ENCODE assay signal across 8 cellular contexts in the genomic region with DNA sequence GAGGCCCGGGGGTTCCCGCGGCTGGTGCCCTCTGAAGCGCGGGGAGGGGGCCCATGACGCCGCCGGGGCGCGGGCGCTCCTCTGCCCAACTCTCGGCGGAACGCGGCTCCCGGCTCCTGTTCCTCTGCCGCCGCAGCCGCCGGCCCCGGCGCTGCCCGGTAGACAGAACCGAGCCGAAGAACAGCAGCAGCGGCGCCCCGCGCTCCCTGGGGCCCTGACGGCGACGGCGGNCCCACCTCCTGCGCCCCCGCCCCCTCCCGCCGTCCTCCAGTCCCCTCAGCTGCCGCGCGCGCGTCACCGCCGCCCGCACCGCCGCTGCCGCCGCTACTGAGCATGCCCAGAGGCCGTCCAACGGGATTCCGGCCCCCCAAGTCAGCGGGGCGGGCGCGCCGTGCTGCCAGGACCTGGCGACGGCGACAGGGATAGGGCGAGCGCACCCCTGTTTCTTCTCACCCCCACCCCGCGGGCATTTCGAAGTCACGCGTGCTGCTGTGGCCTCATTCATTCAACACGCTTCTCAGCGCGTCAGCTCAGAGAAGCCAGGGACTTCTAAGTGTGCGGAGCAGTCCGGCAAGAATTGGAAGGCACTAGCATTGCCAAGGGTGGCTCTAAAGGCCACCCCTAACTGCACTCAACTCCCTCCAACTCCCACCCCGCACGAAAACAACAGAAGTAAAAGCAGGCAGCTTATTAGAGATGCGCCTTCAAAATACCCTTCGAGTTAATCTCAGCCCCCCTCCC. TPM values are rescaled to one million over a fixed set of nuclear protein-coding genes. Genes with fewer than 3 reads are reported as not detected.
A peak's percentile ranks its signal among the peaks of the same experiment; 100 is the strongest.
DNase-seq lines count a peak whose midpoint lies in the region; FAIRE-seq and TF ChIP-seq lines count a peak whose summit lies in the region.

Gene IPMK, minus strand, starts transcription at position 182 of the 741 bp plus-strand sequence. CDS start 283 bp downstream, outside the sequence.

- H3K27ac ChIP-seq in SJCRH30, result peak within 1 kb of the TSS; percentile 59

- H3K4me1 ChIP-seq in Loucy (ENCODE audit: insufficient read depth, low read length, poor library complexity, severe bottlenecking) (peaks cover 37% of the 10 kb centered on the region), SJCRH30 (no peaks in the 10 kb centered on the region; the same call in 1 of the 2 replicates)

- FAIRE-seq in frontal cortex (lab: Jason Lieb, UNC), result no peak

- in situ Hi-C loops in G401 (cut with HindIII; ENCODE audit: low sequenced_read_pairs), result no loop called here

- peaks cover 36% of the 10 kb centered on the region for H4K20me1 ChIP-seq in Loucy (ENCODE audit: insufficient read depth, low read length, poor library complexity, severe bottlenecking)

- no peak for TF ChIP-seq CTCF in Loucy (conservative IDR thresholded peaks at IDR 0.05; ENCODE audit: low read length)

- H3K4me3 ChIP-seq in H7 (ENCODE audit: insufficient read depth, low read depth, low read length) (peak within 1 kb of the TSS; percentile 87), Loucy (ENCODE audit: low read length, poor library complexity, severe bottlenecking) (peak within 1 kb of the TSS; percentile 85), SJCRH30 (peak within 1 kb of the TSS; percentile 83)

- peak; percentile 90 for DNase-seq in G401 (ENCODE audit: low spot score)
- peak; percentile 90 for DNase-seq in H7
- DNase-seq in SJCRH30, result peak; percentile 87 to 89
- DNase-seq in activated naive CD4-positive, alpha-beta T cell (lab: John Stamatoyannopoulos, UW), result peak; percentile 84 to 92 (median 86)
- peak; percentile 79 to 82 for DNase-seq in frontal cortex (ENCODE audit: low spot score in 2 of 2)
- DNase-seq in nucleus accumbens (lab: John Stamatoyannopoulos, UW), result peak; percentile 48 to 96 (median 92)
- DNase-seq in superior temporal gyrus (ENCODE audit: extremely low spot score), result peak; percentile 92

- H3K79me2 ChIP-seq in Loucy (ENCODE audit: insufficient read depth, low read length), result peaks cover 62% of the 10 kb centered on the region

- H3K9ac ChIP-seq in Loucy (ENCODE audit: low read depth, low read length, poor library complexity, severe bottlenecking), result peak within 1 kb of the TSS; percentile 64

- H3K9me3 ChIP-seq in Loucy (ENCODE audit: insufficient read depth, low read depth, low read length), result no peaks in the 10 kb centered on the region
- H3K9me3 ChIP-seq in SJCRH30 (replicated peaks), result no peaks in the 10 kb centered on the region

- no peaks in the 10 kb centered on the region for H3F3A ChIP-seq in Loucy (ENCODE audit: low read depth)

- H3K36me3 ChIP-seq in H7 (replicated peaks; ENCODE audit: control insufficient read depth, insufficient read depth, low read length), result no peaks in the 10 kb centered on the region
- H3K36me3 ChIP-seq in Loucy (ENCODE audit: insufficient read depth, low read length), result no peaks in the 10 kb centered on the region
- no peaks in the 10 kb centered on the region for H3K36me3 ChIP-seq in SJCRH30

- H3K9me2 ChIP-seq in Loucy (replicated peaks; ENCODE audit: low read depth, low read length), result no peaks in the 10 kb centered on the region

- peak within 1 kb of the TSS; percentile 94 for H3K4me2 ChIP-seq in Loucy (ENCODE audit: low read depth, low read length, poor library complexity, severe bottlenecking)

- H3K27me3 ChIP-seq in H7 (ENCODE audit: control insufficient read depth, insufficient read depth, low read length) (no peaks in the 10 kb centered on the region), Loucy (ENCODE audit: insufficient read depth, low read length, poor library complexity, severe bottlenecking) (no peaks in the 10 kb centered on the region), SJCRH30 (no peaks in the 10 kb centered on the region)

- H2AFZ ChIP-seq in Loucy (ENCODE audit: low read length), result peak within 1 kb of the TSS; percentile 89

RNA-seq across cellular contexts. Expression of gene IPMK, which starts in this region (rescaled TPM):
- total RNA-seq in G401 (2014; rRNA removed; shearing (Covaris generic)), result 1.4 and 1.9 TPM in 2 replicates
- total RNA-seq in H7 (2014; rRNA removed; shearing (Covaris generic)), result 15.8 and 27.6 TPM in 2 replicates
- 6.1 and 6.5 TPM in 2 replicates for total RNA-seq in SJCRH30 (2014; rRNA removed; shearing (Covaris generic))
- total RNA-seq in frontal cortex, result 30.6 TPM

Comparison
In these comparisons a context has a peak if more than half of its experiments do, and no peak if none do; other contexts are left out.
1. Peak in every context shown above with its lines: DNase-seq, H3K4me3 ChIP-seq and H3K27ac ChIP-seq.